ENCODE assay signal across 8 cellular contexts in genomic region chr2:201126308-201127127, GRCh38. TPM values are rescaled to one million over a fixed set of nuclear protein-coding genes. Genes with fewer than 3 reads are reported as not detected.
A peak's percentile ranks its signal among the peaks of the same experiment; 100 is the strongest.
DNase-seq lines count a peak whose midpoint lies in the region; ATAC-seq and TF ChIP-seq lines count a peak whose summit lies in the region.

No MANE protein-coding gene starts in this region.

- no peaks in the 10 kb centered on the region for H3K9me3 Mint-ChIP-seq in dendritic cell treated with granulocyte-macrophage colony-stimulating factor and Interleukin-4, amounts not matched to agents 40 ng/mL and 50 ng/mL, for 4 days
- H3K9me3 Mint-ChIP-seq in glutamatergic neuron (ENCODE audit: unreplicated experiment), result peaks cover 2% of the 10 kb centered on the region

- no peak overlapping the region for H3K4me3 ChIP-seq in KMS-11 (IDR thresholded peaks at IDR 0.05; ENCODE audit: insufficient read depth, low read depth, low read length)
- H3K4me3 ChIP-seq in neutrophil (ENCODE audit: low read depth in 1 of 2, low read length in 1 of 2), result peak overlapping the region; percentile 84 to 98

- DNase-seq in Right ventricle myocardium superior (no peak), cardiac septum (ENCODE audit: low spot score) (no peak), glutamatergic neuron (no peak), posterior vena cava (ENCODE audit: low spot score) (no peak), NCI-H510A treated with DMSO at 0.1 percent for 48 hours (lab: John Stamatoyannopoulos, UW) (no peak)

- H2AFZ ChIP-seq in KMS-11 (ENCODE audit: low read depth), result no peak overlapping the region

- peaks cover 81% of the 10 kb centered on the region for H3K4me1 Mint-ChIP-seq in dendritic cell treated with granulocyte-macrophage colony-stimulating factor and Interleukin-4, amounts not matched to agents 40 ng/mL and 50 ng/mL, for 4 days (ENCODE audit: low read depth)
- peaks cover 38% of the 10 kb centered on the region for H3K4me1 Mint-ChIP-seq in glutamatergic neuron (ENCODE audit: low read depth, unreplicated experiment)

- H3K27ac ChIP-seq in KMS-11 (peak overlapping the region; percentile 98), neutrophil (peak overlapping the region; percentile 99)

- ATAC-seq in Right ventricle myocardium superior (ENCODE audit: poor library complexity), result peak; percentile 2

- H3K9me3 ChIP-seq in neutrophil, result no peaks in the 10 kb centered on the region

- no peak for TF ChIP-seq CTCF in KMS-11 (conservative IDR thresholded peaks at IDR 0.05; ENCODE audit: low read depth, low read length)
- TF ChIP-seq CTCF in neutrophil (IDR thresholded peaks at IDR 0.05), result no peak
- TF ChIP-seq CTCF in glutamatergic neuron (IDR thresholded peaks at IDR 0.05; ENCODE audit: partially characterized antibody, unreplicated experiment), result no peak

- H3K9ac ChIP-seq in KMS-11, result peak overlapping the region; percentile 86

- H3K27me3 Mint-ChIP-seq in dendritic cell treated with granulocyte-macrophage colony-stimulating factor and Interleukin-4, amounts not matched to agents 40 ng/mL and 50 ng/mL, for 4 days, result no peaks in the 10 kb centered on the region
- no peaks in the 10 kb centered on the region for H3K27me3 Mint-ChIP-seq in glutamatergic neuron (ENCODE audit: unreplicated experiment)

- peak overlapping the region; percentile 98 for H3K4me2 ChIP-seq in KMS-11

- H3K36me3 Mint-ChIP-seq in dendritic cell treated with granulocyte-macrophage colony-stimulating factor and Interleukin-4, amounts not matched to agents 40 ng/mL and 50 ng/mL, for 4 days (ENCODE audit: low read depth), result peaks cover 56% of the 10 kb centered on the region
- no peaks in the 10 kb centered on the region for H3K36me3 Mint-ChIP-seq in glutamatergic neuron (ENCODE audit: unreplicated experiment)

- no peaks in the 10 kb centered on the region for H4K20me1 ChIP-seq in KMS-11 (ENCODE audit: insufficient read depth)

- peak overlapping the region; percentile 80 for H3K27ac Mint-ChIP-seq in dendritic cell treated with granulocyte-macrophage colony-stimulating factor and Interleukin-4, amounts not matched to agents 40 ng/mL and 50 ng/mL, for 4 days
- H3K27ac Mint-ChIP-seq in glutamatergic neuron (ENCODE audit: unreplicated experiment), result no peak overlapping the region

- peaks cover 92% of the 10 kb centered on the region for H3K79me2 ChIP-seq in KMS-11 (ENCODE audit: insufficient read depth, low read depth)

- H3K4me1 ChIP-seq in KMS-11 (ENCODE audit: low read depth, poor library complexity, severe bottlenecking) (peaks cover 93% of the 10 kb centered on the region), neutrophil (ENCODE audit: control insufficient read depth in 1 of 2, insufficient read depth in 1 of 2, low read depth in 1 of 2, low read length in 1 of 2) (peaks cover 98% of the 10 kb centered on the region in 2 experiments)

- intact Hi-C loops in Right ventricle myocardium superior (cut with DNase I), result no loop called here
- intact Hi-C loops in cardiac septum (cut with DNase I), result no loop called here
- intact Hi-C loops in dendritic cell treated with granulocyte-macrophage colony-stimulating factor and Interleukin-4, amounts not matched to agents 40 ng/mL and 50 ng/mL, for 4 days (cut with micrococcal nuclease), result no loop called here
- intact Hi-C loops in posterior vena cava (cut with DNase I), result no loop called here

- H3K36me3 ChIP-seq in KMS-11 (ENCODE audit: insufficient read depth) (no peaks in the 10 kb centered on the region), neutrophil (peaks cover 45% of the 10 kb centered on the region)

- H3K27me3 ChIP-seq in KMS-11 (ENCODE audit: insufficient read depth, low read depth) (no peaks in the 10 kb centered on the region), neutrophil (no peaks in the 10 kb centered on the region)

- peak overlapping the region; percentile 64 for H3K4me3 Mint-ChIP-seq in dendritic cell treated with granulocyte-macrophage colony-stimulating factor and Interleukin-4, amounts not matched to agents 40 ng/mL and 50 ng/mL, for 4 days
- H3K4me3 Mint-ChIP-seq in glutamatergic neuron (ENCODE audit: unreplicated experiment), result no peak overlapping the region

RNA-seq across cellular contexts. Expression of gene CFLAR, which starts 10.6 kb away (rescaled TPM):
- total RNA-seq in Right ventricle myocardium superior (251 TPM), cardiac septum (193 TPM), glutamatergic neuron (ENCODE audit: unreplicated experiment) (88.0 TPM), posterior vena cava (100 to 1,000 TPM; 140 to 142 TPM)

RNA-seq across cellular contexts. Expression of gene NDUFB3, which starts 54.7 kb away (rescaled TPM):
- total RNA-seq in Right ventricle myocardium superior, result 541 TPM
- total RNA-seq in cardiac septum, result 278 TPM
- 93.9 TPM for total RNA-seq in glutamatergic neuron (ENCODE audit: unreplicated experiment)
- 10 to 100 TPM; 60.6 to 69.0 TPM for total RNA-seq in posterior vena cava

RNA-seq across cellular contexts. Expression of gene HYCC2, which starts 55.0 kb away (rescaled TPM):
- total RNA-seq in Right ventricle myocardium superior (12.0 TPM), cardiac septum (14.2 TPM), glutamatergic neuron (ENCODE audit: unreplicated experiment) (32.8 TPM), posterior vena cava (10 to 100 TPM; 21.2 to 21.5 TPM)

RNA-seq across cellular contexts. Expression of gene CASP10, which starts 56.4 kb away (rescaled TPM):
- total RNA-seq in Right ventricle myocardium superior, result 5.4 TPM
- total RNA-seq in cardiac septum, result 5.0 TPM
- not detected for total RNA-seq in glutamatergic neuron (ENCODE audit: unreplicated experiment)
- total RNA-seq in posterior vena cava, result 10 to 100 TPM in 1 of 2 donors, 1 to 10 TPM in 1; 8.4 to 12.7 TPM
